ENCODE assay signal across 21 cellular contexts in the genomic region with DNA sequence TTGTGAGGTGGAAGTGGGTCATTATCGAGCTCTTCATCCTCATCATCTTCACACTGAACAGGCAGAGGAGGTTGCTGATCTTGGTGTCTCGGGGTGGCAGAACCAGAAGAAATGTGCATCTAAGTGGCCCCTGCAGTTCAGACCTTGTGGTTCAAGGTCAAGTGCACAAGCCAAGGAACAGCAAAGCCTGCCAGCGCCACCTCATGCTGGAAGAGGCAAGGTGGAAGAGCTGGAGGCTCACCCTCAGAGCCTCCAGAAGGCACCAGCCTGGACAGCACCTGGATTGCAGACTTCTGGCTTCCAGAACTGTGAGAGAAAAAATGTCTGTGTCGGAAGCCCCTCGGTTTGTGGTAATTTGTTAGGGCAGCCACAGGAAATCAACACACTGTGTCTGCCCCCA. TPM values are rescaled to one million over a fixed set of nuclear protein-coding genes. Genes with fewer than 3 reads are reported as not detected.
"Had no signal": no experiment of that assay in that cellular context is flagged by ENCODE, and none has a peak within 500 bp of the region (broad histone marks: within the 10 kb centered on the region; RNA-seq: fewer than 3 reads in every experiment).

No MANE protein-coding gene starts in this region.

- H3K27ac Mint-ChIP-seq: activated naive CD8-positive, alpha-beta T cell; endodermal cell; mesothelial cell of epicardium; natural killer cell treated with Interleukin-12 subunit alpha and Interleukin-12 subunit beta and Interleukin-15 and Interleukin-18, amount 100 ng/mL, for 72 hours; T-cell had no signal

- H3K4me3 ChIP-seq: cardiac muscle cell, gastroesophageal sphincter, heart left ventricle, left lung, smooth muscle cell, upper lobe of right lung had no signal

- DNase-seq: activated CD4-positive, alpha-beta T cell treated with anti-CD3 and anti-CD28 coated beads, Interleukin-2, amount 50 U/mL, for 48 hours; activated CD4-positive, CD25-positive, alpha-beta regulatory T cell; activated CD8-positive, alpha-beta memory T cell treated with anti-CD3 and anti-CD28 coated beads, Interleukin-2, amount 50 U/mL, for 48 hours; activated effector memory CD4-positive, alpha-beta T cell treated with anti-CD3 and anti-CD28 coated beads, Interleukin-2, amount 50 U/mL, for 16 hours; activated T-cell treated with anti-CD3 and anti-CD28 coated beads, Interleukin-2, amount 50 U/mL, for 48 hours; amygdala; endodermal cell; erythroblast; heart left ventricle; stimulated activated CD4-positive, alpha-beta T cell treated with anti-CD3 and anti-CD28 coated beads, Interleukin-4, amount 100 ng/mL, for 1 hour; T-cell; upper lobe of right lung had no signal

- H3K27me3 ChIP-seq: cardiac muscle cell, gastroesophageal sphincter, heart left ventricle, left lung, neutrophil, upper lobe of right lung had no signal

- H3K27me3 Mint-ChIP-seq: activated naive CD8-positive, alpha-beta T cell; natural killer cell treated with Interleukin-12 subunit alpha and Interleukin-12 subunit beta and Interleukin-15 and Interleukin-18, amount 100 ng/mL, for 72 hours; T-cell had no signal

- H3K36me3 ChIP-seq: neutrophil had no signal

- H3K9me3 ChIP-seq: gastroesophageal sphincter, heart left ventricle, left lung, neutrophil, upper lobe of right lung had no signal

- H3K4me1 Mint-ChIP-seq: endodermal cell, mesothelial cell of epicardium had no signal

- H3K9me3 Mint-ChIP-seq: mesothelial cell of epicardium; natural killer cell treated with Interleukin-12 subunit alpha and Interleukin-12 subunit beta and Interleukin-15 and Interleukin-18, amount 100 ng/mL, for 72 hours; T-cell had no signal

- H3K4me1 ChIP-seq: gastroesophageal sphincter, heart left ventricle, left lung, parathyroid adenoma, upper lobe of right lung had no signal

- H3K27ac ChIP-seq: cardiac muscle cell, gastroesophageal sphincter, heart left ventricle, left lung, neutrophil, parathyroid adenoma, upper lobe of right lung had no signal

- H3K4me3 Mint-ChIP-seq: activated naive CD8-positive, alpha-beta T cell; endodermal cell; mesothelial cell of epicardium; natural killer cell treated with Interleukin-12 subunit alpha and Interleukin-12 subunit beta and Interleukin-15 and Interleukin-18, amount 100 ng/mL, for 72 hours; T-cell had no signal

- H3K36me3 Mint-ChIP-seq: natural killer cell treated with Interleukin-12 subunit alpha and Interleukin-12 subunit beta and Interleukin-15 and Interleukin-18, amount 100 ng/mL, for 72 hours; T-cell had no signal

RNA-seq across cellular contexts. Expression of gene TMEM204, which starts 45.7 kb away (rescaled TPM):
- total RNA-seq: endodermal cell had no signal
